In the genomic region with DNA sequence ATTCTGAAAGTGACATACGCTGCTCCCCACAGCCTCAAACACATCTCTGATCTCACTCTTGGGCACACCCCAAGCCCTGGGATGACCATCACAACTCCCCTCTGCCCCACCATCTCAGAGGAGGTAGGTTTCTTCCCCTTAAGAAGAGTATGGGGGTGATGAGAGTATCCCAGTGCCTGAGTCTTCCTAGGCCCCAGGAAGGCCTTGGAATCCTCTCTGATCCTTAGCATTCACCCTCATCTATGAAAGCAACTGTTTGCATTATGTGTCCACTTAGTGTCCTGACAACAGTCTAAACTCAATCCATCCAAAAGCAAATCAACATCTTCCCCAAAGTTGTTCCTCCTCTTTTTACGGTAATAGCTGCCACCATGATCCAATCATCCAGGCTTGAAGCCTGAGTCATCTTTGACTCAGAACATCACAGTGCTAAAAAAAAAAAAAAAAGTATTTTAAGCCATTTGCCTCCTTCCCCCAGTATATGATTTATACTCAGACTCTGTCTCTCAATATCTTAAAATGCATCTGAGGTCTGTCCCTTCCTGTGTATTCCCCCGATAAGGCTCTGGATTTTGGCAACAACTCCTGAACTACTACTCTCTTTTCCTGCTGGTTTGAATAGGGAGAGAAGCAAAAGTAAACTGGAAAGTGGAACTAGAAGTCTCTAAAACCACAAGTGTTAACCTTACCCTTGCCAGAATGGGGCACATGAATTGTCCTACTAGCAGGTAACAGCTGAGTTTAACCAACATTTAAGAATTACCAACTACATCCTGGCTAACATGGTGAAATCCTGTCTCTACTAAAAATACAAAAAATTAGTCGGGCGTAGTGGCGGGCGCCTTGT, we compare ENCODE assay signal across 9 cellular contexts. TPM values are rescaled to one million over a fixed set of nuclear protein-coding genes. Genes with fewer than 3 reads are reported as not detected.
DNase-seq lines count a peak whose midpoint lies in the region; ATAC-seq and TF ChIP-seq lines count a peak whose summit lies in the region.
"Had no signal": no experiment of that assay in that cellular context is flagged by ENCODE, and none has a peak within 500 bp of the region (broad histone marks: within the 10 kb centered on the region; RNA-seq: fewer than 3 reads in every experiment).

No MANE protein-coding gene starts in this region.

- POLR2A ChIA-PET in activated naive CD8-positive, alpha-beta T cell treated with anti-CD3 and anti-CD28 coated beads, Interleukin-2, amount 10 ng/mL, durations not matched to agents 7 days and 5 days (lab: Charles Lee) = interaction anchor here (0.6 to 1.1 kb wide), 3 partner anchors 23 to 140 kb away, joined by 3 to 5 read pairs (median 4); a partner anchor contains a TSS

- peak; percentile 7 to 61 for TF ChIP-seq EP300 in tibial nerve (IDR thresholded peaks at IDR 0.05)

- H3K9me3 Mint-ChIP-seq in activated naive CD8-positive, alpha-beta T cell treated with anti-CD3 and anti-CD28 coated beads, Interleukin-2, amount 10 ng/mL, durations not matched to agents 7 days and 5 days = peaks cover 3% of the 10 kb centered on the region

- no peak overlapping the region for H3K4me2 ChIP-seq in hepatocyte

- H3K9me3 ChIP-seq in hepatocyte (ENCODE audit: low read depth) (no peaks in the 10 kb centered on the region), tibial nerve (no peaks in the 10 kb centered on the region)

- peak; percentile 70 for DNase-seq in COLO829 (ENCODE audit: low spot score)
- DNase-seq in activated naive CD8-positive, alpha-beta T cell treated with anti-CD3 and anti-CD28 coated beads, Interleukin-2, amount 10 ng/mL, durations not matched to agents 7 days and 5 days = no peak
- DNase-seq in hepatocyte (ENCODE audit: low spot score) = peak; percentile 22
- DNase-seq in tibial nerve (ENCODE audit: low spot score in 2 of 2) = no peak
- no peak for DNase-seq in posterior cingulate gyrus
- DNase-seq in stimulated activated CD4-positive, alpha-beta T cell treated with anti-CD3 and anti-CD28 coated beads, Interleukin-12 subunit alpha, Interleukin-12 subunit beta, amount 100 ng/mL, for 4 hours = no peak

- no peaks in the 10 kb centered on the region for H3K27me3 Mint-ChIP-seq in activated naive CD8-positive, alpha-beta T cell treated with anti-CD3 and anti-CD28 coated beads, Interleukin-2, amount 10 ng/mL, durations not matched to agents 7 days and 5 days

- H3K9me2 ChIP-seq in hepatocyte (replicated peaks; ENCODE audit: insufficient read depth) = no peaks in the 10 kb centered on the region

- no peaks in the 10 kb centered on the region for H3K27me3 ChIP-seq in hepatocyte
- no peaks in the 10 kb centered on the region for H3K27me3 ChIP-seq in tibial nerve

- ATAC-seq in GM19467 (IDR thresholded peaks at IDR 0.05; ENCODE audit: unreplicated experiment) = peak; percentile 31
- ATAC-seq in HG03520 (IDR thresholded peaks at IDR 0.05; ENCODE audit: unreplicated experiment) = peak; percentile 23
- ATAC-seq in activated naive CD8-positive, alpha-beta T cell treated with anti-CD3 and anti-CD28 coated beads, Interleukin-2, amount 10 ng/mL, durations not matched to agents 7 days and 5 days (ENCODE audit: low read depth) = no peak

- peaks cover 24% of the 10 kb centered on the region for H3K4me1 Mint-ChIP-seq in activated naive CD8-positive, alpha-beta T cell treated with anti-CD3 and anti-CD28 coated beads, Interleukin-2, amount 10 ng/mL, durations not matched to agents 7 days and 5 days

- H3K4me3 ChIP-seq in hepatocyte = no peak overlapping the region
- H3K4me3 ChIP-seq in tibial nerve = no peak overlapping the region
- H3K4me3 ChIP-seq: SK-N-MC had no signal

- no peak for TF ChIP-seq CTCF in hepatocyte (IDR thresholded peaks at IDR 0.05; ENCODE audit: poor library complexity)
- TF ChIP-seq CTCF in tibial nerve (IDR thresholded peaks at IDR 0.05) = no peak

- peaks cover 27% of the 10 kb centered on the region for H3K36me3 Mint-ChIP-seq in activated naive CD8-positive, alpha-beta T cell treated with anti-CD3 and anti-CD28 coated beads, Interleukin-2, amount 10 ng/mL, durations not matched to agents 7 days and 5 days

- no peak for TF ChIP-seq POLR2A in tibial nerve (IDR thresholded peaks at IDR 0.05)

- H3K36me3 ChIP-seq in hepatocyte (replicated peaks; ENCODE audit: insufficient read depth, low read depth) (no peaks in the 10 kb centered on the region), tibial nerve (peaks cover 0 to 18% (median 0%) of the 10 kb centered on the region in 3 donors)

- peak overlapping the region; percentile 51 for H3K4me3 Mint-ChIP-seq in activated naive CD8-positive, alpha-beta T cell treated with anti-CD3 and anti-CD28 coated beads, Interleukin-2, amount 10 ng/mL, durations not matched to agents 7 days and 5 days

- no peaks in the 10 kb centered on the region for H3K4me1 ChIP-seq in hepatocyte (ENCODE audit: insufficient read depth)
- H3K4me1 ChIP-seq in tibial nerve = peaks cover 0 to 11% (median 5%) of the 10 kb centered on the region in 4 donors

- H4K20me1 ChIP-seq in hepatocyte (ENCODE audit: insufficient read depth, poor library complexity, severe bottlenecking) = no peaks in the 10 kb centered on the region

- intact Hi-C loops in posterior cingulate gyrus (cut with DNase I) = no loop called here

- 92% methylated on average over 7 of the region's 7 CpGs for whole genome bisulfite sequencing in hepatocyte (ENCODE audit: low lambda C conversion rate, missing lambda C conversion rate)
- WGBS in tibial nerve, 2 donors = 67 to 76% methylated on average over 7 of the region's 7 CpGs

- peak overlapping the region; percentile 86 for H3K27ac Mint-ChIP-seq in activated naive CD8-positive, alpha-beta T cell treated with anti-CD3 and anti-CD28 coated beads, Interleukin-2, amount 10 ng/mL, durations not matched to agents 7 days and 5 days

- H3K79me2 ChIP-seq in hepatocyte = no peaks in the 10 kb centered on the region

- H3K27ac ChIP-seq in hepatocyte = peak overlapping the region; percentile 87
- H3K27ac ChIP-seq in tibial nerve = peak overlapping the region; percentile 42 to 87 (median 68)
- H3K27ac ChIP-seq: SK-N-MC had no signal

- H2AFZ ChIP-seq in hepatocyte = no peak overlapping the region

RNA-seq across cellular contexts. Expression of a gene that starts 22.5 kb away (rescaled TPM):
- total RNA-seq in activated naive CD8-positive, alpha-beta T cell treated with anti-CD3 and anti-CD28 coated beads, Interleukin-2, amount 10 ng/mL, durations not matched to agents 7 days and 5 days = 1 to 10 TPM; 3.4 to 4.5 TPM
- total RNA-seq in hepatocyte (2.7 and 3.9 TPM in 2 replicates), tibial nerve (1 to 10 TPM in 3 of 4 donors, under 1 TPM in 1; 0.90 to 3.3 (median 2.5) TPM)
- 1.2 and 1.6 TPM in 2 replicates for polyA plus RNA-seq in hepatocyte

RNA-seq across cellular contexts. Expression of a gene that starts 39.3 kb away (rescaled TPM):
- 10 to 100 TPM; 55.7 to 59.9 TPM for total RNA-seq in activated naive CD8-positive, alpha-beta T cell treated with anti-CD3 and anti-CD28 coated beads, Interleukin-2, amount 10 ng/mL, durations not matched to agents 7 days and 5 days
- total RNA-seq in hepatocyte (27.0 and 28.3 TPM in 2 replicates), tibial nerve (10 to 100 TPM; 17.8 to 40.8 (median 35.1) TPM)
- polyA plus RNA-seq in hepatocyte = 80.7 and 87.2 TPM in 2 replicates

RNA-seq across cellular contexts. Expression of a gene that starts 40.2 kb away (rescaled TPM):
- total RNA-seq in activated naive CD8-positive, alpha-beta T cell treated with anti-CD3 and anti-CD28 coated beads, Interleukin-2, amount 10 ng/mL, durations not matched to agents 7 days and 5 days = under 1 TPM in 1 of 2 experiments, not detected in 1; 0.19 TPM
- total RNA-seq in hepatocyte = 2.6 TPM in 2 replicates
- polyA plus RNA-seq in hepatocyte = 2.9 and 3.3 TPM in 2 replicates
- 10 to 100 TPM in 1 of 4 donors, 1 to 10 TPM in 2, not detected in 1; 2.5 to 12.0 (median 3.9) TPM for total RNA-seq in tibial nerve

RNA-seq across cellular contexts. Expression of a gene that starts 58.6 kb away (rescaled TPM):
- 1 to 10 TPM; 4.5 to 5.9 TPM for total RNA-seq in activated naive CD8-positive, alpha-beta T cell treated with anti-CD3 and anti-CD28 coated beads, Interleukin-2, amount 10 ng/mL, durations not matched to agents 7 days and 5 days
- total RNA-seq in hepatocyte = 1.7 and 1.8 TPM in 2 replicates
- 0.56 and 1.5 TPM in 2 replicates for polyA plus RNA-seq in hepatocyte
- 10 to 100 TPM in 2 of 4 donors, 1 to 10 TPM in 2; 7.6 to 12.0 (median 9.1) TPM for total RNA-seq in tibial nerve

Comparison
In these comparisons a context has a peak if more than half of its experiments do, and no peak if none do; other contexts are left out.
1. DNase-seq: peak in COLO829 (single experiment) and hepatocyte (single experiment); none in activated naive CD8-positive, alpha-beta T cell treated with anti-CD3 and anti-CD28 coated beads, Interleukin-2, amount 10 ng/mL, durations not matched to agents 7 days and 5 days (single experiment), tibial nerve (0 of 2), posterior cingulate gyrus (0 of 10) and stimulated activated CD4-positive, alpha-beta T cell treated with anti-CD3 and anti-CD28 coated beads, Interleukin-12 subunit alpha, Interleukin-12 subunit beta, amount 100 ng/mL, for 4 hours (single experiment).